ENCODE assay signal across 19 cellular contexts in the genomic region with DNA sequence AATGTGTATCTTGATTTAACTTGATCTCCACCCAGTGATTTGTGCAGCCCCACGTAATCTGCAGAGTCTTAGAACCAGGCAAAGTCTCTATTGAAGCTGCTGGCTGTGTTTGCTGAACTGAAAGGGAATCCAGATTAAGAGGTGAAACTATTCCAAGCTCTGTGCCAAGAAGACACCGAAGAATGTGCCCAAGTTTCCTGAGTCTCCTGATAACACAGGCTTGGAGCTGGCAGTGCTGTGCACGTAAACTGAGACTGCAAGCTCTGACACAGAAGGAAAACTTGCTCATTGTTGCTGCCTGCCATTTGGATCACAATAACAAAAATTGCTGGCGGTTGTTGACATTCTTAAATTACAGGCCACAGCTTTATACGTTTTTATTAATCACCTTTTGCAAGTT.
DNase-seq lines count a peak whose midpoint lies in the region; FAIRE-seq and TF ChIP-seq lines count a peak whose summit lies in the region.
"Had no signal": no experiment of that assay in that cellular context is flagged by ENCODE, and none has a peak within 500 bp of the region (broad histone marks: within the 10 kb centered on the region; RNA-seq: fewer than 3 reads in every experiment).

No MANE protein-coding gene starts in this region.

- H3K27me3 ChIP-seq in MG63 (no peaks in the 10 kb centered on the region), WERI-Rb-1 (ENCODE audit: insufficient read depth, low read depth, severe bottlenecking) (no peaks in the 10 kb centered on the region), left ventricle myocardium inferior (ENCODE audit: low read depth) (no peaks in the 10 kb centered on the region)
- H3K27me3 ChIP-seq: esophagus squamous epithelium, SJCRH30 had no signal

- no peaks in the 10 kb centered on the region for H3K4me1 Mint-ChIP-seq in activated T-cell treated with anti-CD3 and anti-CD28 coated beads, Interleukin-2, amount 50 U/mL, for 24 hours (ENCODE audit: low read depth)
- H3K4me1 Mint-ChIP-seq: activated CD4-positive, alpha-beta T cell treated with anti-CD3 and anti-CD28 coated beads, Interleukin-2, amount 10 ng/mL, durations not matched to agents 7 days and 5 days; activated naive CD8-positive, alpha-beta T cell treated with anti-CD3 and anti-CD28 coated beads, Interleukin-2, amount 50 U/mL, for 24 hours; memory B cell; stimulated activated naive B cell treated with anti-CD40 and anti-IgM and Interleukin-4, amounts not matched to agents 10 μg/mL and 1 μg/mL and 100 μg/mL, for 72 hours had no signal

- no peak overlapping the region for H3K27ac Mint-ChIP-seq in activated T-cell treated with anti-CD3 and anti-CD28 coated beads, Interleukin-2, amount 50 U/mL, for 24 hours
- H3K27ac Mint-ChIP-seq: activated CD4-positive, alpha-beta T cell treated with anti-CD3 and anti-CD28 coated beads, Interleukin-2, amount 10 ng/mL, durations not matched to agents 7 days and 5 days; activated naive CD8-positive, alpha-beta T cell treated with anti-CD3 and anti-CD28 coated beads, Interleukin-2, amount 50 U/mL, for 24 hours; memory B cell; stimulated activated naive B cell treated with anti-CD40 and anti-IgM and Interleukin-4, amounts not matched to agents 10 μg/mL and 1 μg/mL and 100 μg/mL, for 72 hours had no signal

- H3K4me1 ChIP-seq in left ventricle myocardium inferior: peaks cover 10% of the 10 kb centered on the region
- H3K4me1 ChIP-seq: SJCRH30 had no signal

- peaks cover 13% of the 10 kb centered on the region for H3K9me3 Mint-ChIP-seq in activated T-cell treated with anti-CD3 and anti-CD28 coated beads, Interleukin-2, amount 50 U/mL, for 24 hours
- H3K9me3 Mint-ChIP-seq: activated naive CD8-positive, alpha-beta T cell treated with anti-CD3 and anti-CD28 coated beads, Interleukin-2, amount 50 U/mL, for 24 hours; memory B cell had no signal

- intact Hi-C loops in left ventricle myocardium inferior (cut with micrococcal nuclease): no loop called here

- no peak overlapping the region for H3K4me3 ChIP-seq in MG63
- no peak overlapping the region for H3K4me3 ChIP-seq in WERI-Rb-1 (ENCODE audit: low read depth, low read length)
- no peak overlapping the region for H3K4me3 ChIP-seq in left ventricle myocardium inferior
- H3K4me3 ChIP-seq: esophagus squamous epithelium, SJCRH30, skin epidermis had no signal

- DNase-seq in MG63: peak; percentile 2
- DNase-seq in WERI-Rb-1: peak; percentile 18
- no peak for DNase-seq in left ventricle myocardium inferior
- DNase-seq in pulmonary artery endothelial cell (ENCODE audit: low read depth, low spot score): peak; percentile 3
- no peak for DNase-seq in activated T-cell treated with anti-CD3 and anti-CD28 coated beads, Interleukin-2, amount 50 U/mL, for 24 hours
- DNase-seq in activated CD4-positive, alpha-beta T cell treated with anti-CD3 and anti-CD28 coated beads for 48 hours: no peak
- no peak for DNase-seq in effector CD4-positive, alpha-beta T cell
- DNase-seq in D721Med (ENCODE audit: insufficient read length, low spot score): no peak
- DNase-seq: activated CD4-positive, alpha-beta T cell treated with anti-CD3 and anti-CD28 coated beads, Interleukin-2, amount 10 ng/mL, durations not matched to agents 7 days and 5 days; activated naive CD8-positive, alpha-beta T cell treated with anti-CD3 and anti-CD28 coated beads, Interleukin-2, amount 50 U/mL, for 24 hours; activated T-cell treated with anti-CD3 and anti-CD28 coated beads, Interleukin-2, amount 50 U/mL, for 1 hour; cortex of kidney; DMS79; esophagus squamous epithelium; NCI-H187; SJCRH30; stimulated activated naive B cell treated with anti-CD40 and anti-IgM and Interleukin-4, amounts not matched to agents 10 μg/mL and 1 μg/mL and 100 μg/mL, for 72 hours had no signal

- H3K36me3 ChIP-seq in MG63: no peaks in the 10 kb centered on the region
- no peaks in the 10 kb centered on the region for H3K36me3 ChIP-seq in WERI-Rb-1
- H3K36me3 ChIP-seq in left ventricle myocardium inferior: no peaks in the 10 kb centered on the region
- H3K36me3 ChIP-seq: esophagus squamous epithelium, SJCRH30 had no signal

- no peak overlapping the region for H3K27ac ChIP-seq in WERI-Rb-1
- H3K27ac ChIP-seq in left ventricle myocardium inferior (replicated peaks): peak overlapping the region; percentile 12
- H3K27ac ChIP-seq: SJCRH30 had no signal

- no peaks in the 10 kb centered on the region for H3K36me3 Mint-ChIP-seq in activated T-cell treated with anti-CD3 and anti-CD28 coated beads, Interleukin-2, amount 50 U/mL, for 24 hours (ENCODE audit: low read depth)
- H3K36me3 Mint-ChIP-seq: memory B cell; stimulated activated naive B cell treated with anti-CD40 and anti-IgM and Interleukin-4, amounts not matched to agents 10 μg/mL and 1 μg/mL and 100 μg/mL, for 72 hours had no signal

- H3K9me3 ChIP-seq in MG63: no peaks in the 10 kb centered on the region
- H3K9me3 ChIP-seq in WERI-Rb-1 (ENCODE audit: severe bottlenecking): no peaks in the 10 kb centered on the region
- H3K9me3 ChIP-seq in left ventricle myocardium inferior (replicated peaks): no peaks in the 10 kb centered on the region
- H3K9me3 ChIP-seq: esophagus squamous epithelium, SJCRH30 had no signal

- TF ChIP-seq CTCF in WERI-Rb-1 (IDR thresholded peaks at IDR 0.05; ENCODE audit: low read depth, low read length) (no peak), left ventricle myocardium inferior (IDR thresholded peaks at IDR 0.05; ENCODE audit: borderline replicate concordance) (no peak), D721Med (IDR thresholded peaks at IDR 0.05; ENCODE audit: insufficient read depth, missing control alignments) (no peak)

- no peak for FAIRE-seq in D721Med (lab: Jason Lieb, UNC)

- no peaks in the 10 kb centered on the region for H3K27me3 Mint-ChIP-seq in activated T-cell treated with anti-CD3 and anti-CD28 coated beads, Interleukin-2, amount 50 U/mL, for 24 hours
- H3K27me3 Mint-ChIP-seq: activated CD4-positive, alpha-beta T cell treated with anti-CD3 and anti-CD28 coated beads, Interleukin-2, amount 10 ng/mL, durations not matched to agents 7 days and 5 days; activated naive CD8-positive, alpha-beta T cell treated with anti-CD3 and anti-CD28 coated beads, Interleukin-2, amount 50 U/mL, for 24 hours; memory B cell; stimulated activated naive B cell treated with anti-CD40 and anti-IgM and Interleukin-4, amounts not matched to agents 10 μg/mL and 1 μg/mL and 100 μg/mL, for 72 hours had no signal

- H3K4me3 Mint-ChIP-seq in activated T-cell treated with anti-CD3 and anti-CD28 coated beads, Interleukin-2, amount 50 U/mL, for 24 hours: no peak overlapping the region
- H3K4me3 Mint-ChIP-seq: activated CD4-positive, alpha-beta T cell treated with anti-CD3 and anti-CD28 coated beads, Interleukin-2, amount 10 ng/mL, durations not matched to agents 7 days and 5 days; activated naive CD8-positive, alpha-beta T cell treated with anti-CD3 and anti-CD28 coated beads, Interleukin-2, amount 50 U/mL, for 24 hours; memory B cell; stimulated activated naive B cell treated with anti-CD40 and anti-IgM and Interleukin-4, amounts not matched to agents 10 μg/mL and 1 μg/mL and 100 μg/mL, for 72 hours had no signal

Comparison
In these comparisons a context has a peak if more than half of its experiments do, and no peak if none do; other contexts are left out.
1. DNase-seq: peak in MG63 (single experiment), WERI-Rb-1 (single experiment) and pulmonary artery endothelial cell (single experiment); none in left ventricle myocardium inferior (single experiment), activated T-cell treated with anti-CD3 and anti-CD28 coated beads, Interleukin-2, amount 50 U/mL, for 24 hours (single experiment), activated CD4-positive, alpha-beta T cell treated with anti-CD3 and anti-CD28 coated beads for 48 hours (single experiment), effector CD4-positive, alpha-beta T cell (single experiment) and D721Med (single experiment).